Comparison of ENCODE assay signal across 19 cellular contexts in genomic region chr1:185442065-185442464, GRCh38.
DNase-seq lines count a peak whose midpoint lies in the region; ATAC-seq and TF ChIP-seq lines count a peak whose summit lies in the region.
"Had no signal": no experiment of that assay in that cellular context is flagged by ENCODE, and none has a peak within 500 bp of the region (broad histone marks: within the 10 kb centered on the region; RNA-seq: fewer than 3 reads in every experiment).

No MANE protein-coding gene starts in this region.

- H3K9me3 Mint-ChIP-seq in stimulated activated naive CD8-positive, alpha-beta T cell treated with anti-CD3 and anti-CD28 coated beads, Interleukin-15, amount 100 ng/mL, for 72 hours, result no peaks in the 10 kb centered on the region
- peaks cover 6% of the 10 kb centered on the region for H3K9me3 Mint-ChIP-seq in activated CD8-positive, alpha-beta T cell treated with anti-CD3 and anti-CD28 coated beads, Interleukin-2, amount 10 ng/mL, durations not matched to agents 7 days and 5 days (ENCODE audit: insufficient read depth)
- H3K9me3 Mint-ChIP-seq in stimulated activated memory B cell treated with anti-CD40 and anti-IgM and Interleukin-4, amounts not matched to agents 10 μg/mL and 1 μg/mL and 100 μg/mL, for 72 hours, result no peaks in the 10 kb centered on the region

- intact Hi-C loops in colonic mucosa (cut with DNase I), result no loop called here

- H3K27ac ChIP-seq in colonic mucosa, result no peak overlapping the region
- H3K27ac ChIP-seq: ascending aorta, gastrocnemius medialis had no signal

- no peak for DNase-seq in stimulated activated naive CD8-positive, alpha-beta T cell treated with anti-CD3 and anti-CD28 coated beads, Interleukin-15, amount 100 ng/mL, for 72 hours
- DNase-seq in stimulated activated naive CD8-positive, alpha-beta T cell treated with anti-CD3 and anti-CD28 coated beads, Interleukin-15, Interleukin-2, amounts not matched to agents 100 U/mL and 50 U/mL, for 24 hours, result no peak
- no peak for DNase-seq in activated CD8-positive, alpha-beta T cell treated with anti-CD3 and anti-CD28 coated beads, Interleukin-2, amount 10 ng/mL, durations not matched to agents 7 days and 5 days
- peak; percentile 24 for DNase-seq in fibroblast of pulmonary artery (ENCODE audit: low read depth)
- no peak for DNase-seq in colonic mucosa
- DNase-seq: activated gamma-delta T cell treated with Interleukin-2 at 50 U/mL for 16 hours, gastrocnemius medialis, mucosa of descending colon, NCI-H1092, NCI-H2081 treated with DMSO at 0.1 percent for 48 hours, NCI-H748 treated with DMSO at 0.1 percent for 48 hours, occipital lobe, SIG-M5 had no signal

- H3K36me3 ChIP-seq in colonic mucosa, result no peaks in the 10 kb centered on the region
- H3K36me3 ChIP-seq: ascending aorta, gastrocnemius medialis had no signal

- H3K36me3 Mint-ChIP-seq in activated CD8-positive, alpha-beta T cell treated with anti-CD3 and anti-CD28 coated beads, Interleukin-2, amount 10 ng/mL, durations not matched to agents 7 days and 5 days (ENCODE audit: low read depth), result peaks cover 30% of the 10 kb centered on the region
- H3K36me3 Mint-ChIP-seq in stimulated activated memory B cell treated with anti-CD40 and anti-IgM and Interleukin-4, amounts not matched to agents 10 μg/mL and 1 μg/mL and 100 μg/mL, for 72 hours, result no peaks in the 10 kb centered on the region

- no peaks in the 10 kb centered on the region for H3K9me3 ChIP-seq in colonic mucosa
- H3K9me3 ChIP-seq: ascending aorta, gastrocnemius medialis, mucosa of descending colon had no signal

- H3K4me1 ChIP-seq in colonic mucosa, result no peaks in the 10 kb centered on the region

- no peaks in the 10 kb centered on the region for H3K27me3 ChIP-seq in colonic mucosa
- H3K27me3 ChIP-seq: ascending aorta, gastrocnemius medialis had no signal

- no peak overlapping the region for H3K9ac ChIP-seq in colonic mucosa (ENCODE audit: low read depth in 2 of 2, low read length in 2 of 2)

- peaks cover 7% of the 10 kb centered on the region for H3K4me1 Mint-ChIP-seq in stimulated activated naive CD8-positive, alpha-beta T cell treated with anti-CD3 and anti-CD28 coated beads, Interleukin-15, amount 100 ng/mL, for 72 hours
- peaks cover 32% of the 10 kb centered on the region for H3K4me1 Mint-ChIP-seq in activated CD8-positive, alpha-beta T cell treated with anti-CD3 and anti-CD28 coated beads, Interleukin-2, amount 10 ng/mL, durations not matched to agents 7 days and 5 days (ENCODE audit: low read depth)
- H3K4me1 Mint-ChIP-seq in stimulated activated memory B cell treated with anti-CD40 and anti-IgM and Interleukin-4, amounts not matched to agents 10 μg/mL and 1 μg/mL and 100 μg/mL, for 72 hours, result no peaks in the 10 kb centered on the region

- POLR2A ChIA-PET in activated CD8-positive, alpha-beta T cell treated with anti-CD3 and anti-CD28 coated beads, Interleukin-2, amount 10 ng/mL, durations not matched to agents 7 days and 5 days (lab: Charles Lee), result interaction anchor here (0.8 to 7.2 kb wide), 2 partner anchors 117 to 125 kb away, joined by 4 to 72 read pairs; partner anchors contain the start of gene IVNS1ABP

- no peak overlapping the region for H3K4me3 Mint-ChIP-seq in stimulated activated naive CD8-positive, alpha-beta T cell treated with anti-CD3 and anti-CD28 coated beads, Interleukin-15, amount 100 ng/mL, for 72 hours
- no peak overlapping the region for H3K4me3 Mint-ChIP-seq in activated CD8-positive, alpha-beta T cell treated with anti-CD3 and anti-CD28 coated beads, Interleukin-2, amount 10 ng/mL, durations not matched to agents 7 days and 5 days
- H3K4me3 Mint-ChIP-seq in stimulated activated memory B cell treated with anti-CD40 and anti-IgM and Interleukin-4, amounts not matched to agents 10 μg/mL and 1 μg/mL and 100 μg/mL, for 72 hours, result no peak overlapping the region

- CTCF ChIA-PET in activated CD8-positive, alpha-beta T cell treated with anti-CD3 and anti-CD28 coated beads, Interleukin-2, amount 10 ng/mL, durations not matched to agents 7 days and 5 days (lab: Charles Lee), result interaction anchor here (0.6 to 2.2 kb wide), 4 partner anchors 8 to 125 kb away, joined by 4 to 10 read pairs (median 4); partner anchors contain the start of gene IVNS1ABP

- H3K27ac Mint-ChIP-seq in stimulated activated naive CD8-positive, alpha-beta T cell treated with anti-CD3 and anti-CD28 coated beads, Interleukin-15, amount 100 ng/mL, for 72 hours, result peak overlapping the region; percentile 38 to 67
- peak overlapping the region; percentile 35 for H3K27ac Mint-ChIP-seq in activated CD8-positive, alpha-beta T cell treated with anti-CD3 and anti-CD28 coated beads, Interleukin-2, amount 10 ng/mL, durations not matched to agents 7 days and 5 days
- H3K27ac Mint-ChIP-seq in stimulated activated memory B cell treated with anti-CD40 and anti-IgM and Interleukin-4, amounts not matched to agents 10 μg/mL and 1 μg/mL and 100 μg/mL, for 72 hours, result peak overlapping the region; percentile 26

- no peak for TF ChIP-seq CTCF in fibroblast of pulmonary artery (IDR thresholded peaks at IDR 0.05; ENCODE audit: low read length, missing control alignments)
- TF ChIP-seq CTCF in colonic mucosa (IDR thresholded peaks at IDR 0.05), result no peak

- H3K4me3 ChIP-seq in fibroblast of pulmonary artery (replicated peaks; ENCODE audit: low read depth, low read length), result no peak overlapping the region
- H3K4me3 ChIP-seq in colonic mucosa, result no peak overlapping the region
- H3K4me3 ChIP-seq: ascending aorta, gastrocnemius medialis, mucosa of descending colon had no signal

- ATAC-seq in stimulated activated naive CD8-positive, alpha-beta T cell treated with anti-CD3 and anti-CD28 coated beads, Interleukin-15, amount 100 ng/mL, for 72 hours, result no peak
- no peak for ATAC-seq in stimulated activated naive CD8-positive, alpha-beta T cell treated with anti-CD3 and anti-CD28 coated beads, Interleukin-15, Interleukin-2, amounts not matched to agents 100 U/mL and 50 U/mL, for 24 hours
- no peak for ATAC-seq in activated CD8-positive, alpha-beta T cell treated with anti-CD3 and anti-CD28 coated beads, Interleukin-2, amount 10 ng/mL, durations not matched to agents 7 days and 5 days
- no peak for ATAC-seq in stimulated activated memory B cell treated with anti-CD40 and anti-IgM and Interleukin-4, amounts not matched to agents 10 μg/mL and 1 μg/mL and 100 μg/mL, for 72 hours
- ATAC-seq in GM21825 (IDR thresholded peaks at IDR 0.05; ENCODE audit: unreplicated experiment), result no peak
- no peak for ATAC-seq in GM21360 (IDR thresholded peaks at IDR 0.05; ENCODE audit: unreplicated experiment)
- ATAC-seq: gastrocnemius medialis, left lobe of liver, mucosa of descending colon, sciatic nerve had no signal

- H3K27me3 Mint-ChIP-seq in stimulated activated naive CD8-positive, alpha-beta T cell treated with anti-CD3 and anti-CD28 coated beads, Interleukin-15, amount 100 ng/mL, for 72 hours, result no peaks in the 10 kb centered on the region
- no peaks in the 10 kb centered on the region for H3K27me3 Mint-ChIP-seq in activated CD8-positive, alpha-beta T cell treated with anti-CD3 and anti-CD28 coated beads, Interleukin-2, amount 10 ng/mL, durations not matched to agents 7 days and 5 days (ENCODE audit: low read depth)
- no peaks in the 10 kb centered on the region for H3K27me3 Mint-ChIP-seq in stimulated activated memory B cell treated with anti-CD40 and anti-IgM and Interleukin-4, amounts not matched to agents 10 μg/mL and 1 μg/mL and 100 μg/mL, for 72 hours
